ENCODE assay signal across 10 cellular contexts in the genomic region with DNA sequence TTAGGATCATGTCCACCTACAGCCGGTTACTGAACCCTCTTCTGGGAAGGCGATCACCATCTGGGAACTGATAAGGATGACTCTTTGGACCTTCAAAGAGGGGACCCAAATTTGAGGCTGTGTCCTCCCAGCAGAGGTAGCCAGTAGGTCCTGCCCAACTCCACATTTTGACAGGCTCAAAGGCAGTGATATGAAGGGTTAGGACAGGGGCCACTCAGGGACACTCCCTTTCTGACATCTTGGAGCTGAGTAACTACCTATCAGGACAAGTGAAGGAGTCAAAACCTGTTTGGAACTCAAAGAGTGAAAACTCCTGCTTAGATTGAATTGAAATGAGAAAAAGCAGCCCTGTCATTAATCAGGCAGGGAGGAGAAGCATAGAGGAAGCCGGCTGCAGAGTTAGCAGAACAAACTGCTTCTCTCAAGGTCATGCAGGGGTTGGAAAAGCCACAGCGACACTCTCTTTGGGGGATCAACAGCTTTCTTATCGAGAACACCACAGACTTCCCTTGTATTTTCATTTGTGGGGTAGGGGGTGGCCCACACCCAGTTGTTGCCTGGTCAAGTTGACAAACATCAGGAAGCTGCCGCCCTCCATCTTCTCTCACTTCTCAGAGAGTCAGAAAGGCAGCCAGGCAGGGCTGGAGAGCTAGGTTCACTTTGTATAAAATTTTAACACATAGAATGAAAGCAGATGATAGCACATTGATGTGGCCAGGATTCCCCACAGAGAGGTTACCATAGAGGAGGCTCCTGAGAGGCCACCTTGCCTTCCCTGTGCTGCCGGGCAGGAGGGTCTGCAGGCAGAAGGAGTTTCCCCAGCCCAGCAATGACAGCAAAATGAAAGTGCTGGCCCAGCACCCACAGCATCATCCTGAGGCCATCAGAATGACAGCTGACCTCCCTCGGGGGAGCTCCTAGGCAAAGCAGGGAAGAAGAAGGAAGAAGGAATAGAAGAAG. TPM values are rescaled to one million over a fixed set of nuclear protein-coding genes. Genes with fewer than 3 reads are reported as not detected.
DNase-seq lines count a peak whose midpoint lies in the region; ATAC-seq, FAIRE-seq and TF ChIP-seq lines count a peak whose summit lies in the region.
"Had no signal": no experiment of that assay in that cellular context is flagged by ENCODE, and none has a peak within 500 bp of the region (broad histone marks: within the 10 kb centered on the region; RNA-seq: fewer than 3 reads in every experiment).

No MANE protein-coding gene starts in this region.

- SMC1A ChIA-PET in GM12878 (lab: Charles Lee; ENCODE audit: uncharacterized antibody, unreplicated experiment): no interaction called here

- no peak for TF ChIP-seq POLR2A in GM12878 (IDR thresholded peaks at IDR 0.05; ENCODE audit: low read depth, low read length)

- H3K9me3 Mint-ChIP-seq in activated CD4-positive, alpha-beta T cell treated with anti-CD3 and anti-CD28 coated beads, Interleukin-2, amount 10 ng/mL, durations not matched to agents 24 days and 14 days: peaks cover 6% of the 10 kb centered on the region

- in situ Hi-C loops in GM12878 (cut with MboI): no loop called here
- in situ Hi-C loops in ACHN (cut with HindIII; ENCODE audit: low pct_ligation_motif_present, low pct_unique_long_range_greater_than_20kb, low sequenced_read_pairs): no loop called here

- no peak overlapping the region; the same call in none of the 2 replicates for H2AFZ ChIP-seq in GM12878 (ENCODE audit: control insufficient read depth, low read depth, low read length)

- FAIRE-seq in GM12878 (lab: Jason Lieb, UNC): peak; percentile 27
- FAIRE-seq: A549 had no signal

- no peaks in the 10 kb centered on the region for H3K27me3 Mint-ChIP-seq in activated CD4-positive, alpha-beta T cell treated with anti-CD3 and anti-CD28 coated beads, Interleukin-2, amount 10 ng/mL, durations not matched to agents 24 days and 14 days

- no TSS peak for BruUV-seq in GM12878 (replicated peaks; lab: Mats Ljungman, UMichigan)

- WGBS in GM12878 (ENCODE audit: insufficient coverage, insufficient replicate concordance, low lambda C conversion rate, missing lambda C conversion rate): 27% methylated on average over 8 of the region's 8 CpGs

- ATAC-seq in HG03342 (IDR thresholded peaks at IDR 0.05; ENCODE audit: unreplicated experiment): peak; percentile 29
- peak; percentile 36 for ATAC-seq in GM12878
- ATAC-seq: A549 had no signal

- no peaks in the 10 kb centered on the region for H3K9me3 ChIP-seq in GM12878 (replicated peaks; ENCODE audit: control insufficient read depth, insufficient read depth, low read length)
- H3K9me3 ChIP-seq: A549 had no signal

- peak overlapping the region; percentile 92 for H3K27ac Mint-ChIP-seq in activated CD4-positive, alpha-beta T cell treated with anti-CD3 and anti-CD28 coated beads, Interleukin-2, amount 10 ng/mL, durations not matched to agents 24 days and 14 days

- CTCF ChIA-PET in GM12878 (lab: Yijun Ruan, JAX): interaction anchor here (1.3 to 2.0 kb wide), 2 partner anchors 8 to 145 kb away, joined by 4 read pairs; no protein-coding TSS in a partner anchor

- no peaks in the 10 kb centered on the region for H3K79me2 ChIP-seq in GM12878 (ENCODE audit: control insufficient read depth, insufficient read depth, low read length)

- no peaks in the 10 kb centered on the region for H3K4me1 ChIP-seq in GM12878 (ENCODE audit: control insufficient read depth, insufficient read depth, low read length)

- no peak for TF ChIP-seq RAD21 in GM12878 (IDR thresholded peaks at IDR 0.05; ENCODE audit: insufficient read depth, low read depth, low read length)

- no peak for TF ChIP-seq CTCF in GM12878 (IDR thresholded peaks at IDR 0.05 in 2 of 3, conservative IDR thresholded peaks at IDR 0.05 in 1 of 3; ENCODE audit: control insufficient read depth in 2 of 3, extremely low read depth in 1 of 3, insufficient read depth in 1 of 3, low read depth in 3 of 3, low read length in 3 of 3)

- H4K20me1 ChIP-seq in GM12878 (ENCODE audit: control insufficient read depth, insufficient read depth): no peaks in the 10 kb centered on the region

- H3K9ac ChIP-seq in GM12878 (ENCODE audit: control insufficient read depth, insufficient read depth, low read length): no peak overlapping the region

- peak overlapping the region; percentile 79 for H3K4me3 Mint-ChIP-seq in activated CD4-positive, alpha-beta T cell treated with anti-CD3 and anti-CD28 coated beads, Interleukin-2, amount 10 ng/mL, durations not matched to agents 24 days and 14 days

- peak overlapping the region; percentile 12; the same call in 1 of the 2 replicates for H3K4me2 ChIP-seq in GM12878 (ENCODE audit: control insufficient read depth, insufficient read depth)
- H3K4me2 ChIP-seq: A549 had no signal

- intact Hi-C loops in activated CD4-positive, alpha-beta T cell treated with anti-CD3 and anti-CD28 coated beads, Interleukin-2, amount 10 ng/mL, durations not matched to agents 24 days and 14 days (cut with micrococcal nuclease): loop anchor here (5.0 kb wide), 3 partner anchors 114 to 234 kb away; a partner anchor contains a TSS
- intact Hi-C loops in GM12878 (cut with micrococcal nuclease; ENCODE audit: unreplicated experiment): no loop called here

- peak; percentile 84 for DNase-seq in activated CD4-positive, alpha-beta T cell treated with anti-CD3 and anti-CD28 coated beads, Interleukin-2, amount 10 ng/mL, durations not matched to agents 24 days and 14 days
- no peak for DNase-seq in activated CD4-positive, alpha-beta T cell treated with anti-CD3 and anti-CD28 coated beads, Interleukin-2, amount 50 U/mL, for 4 hours
- DNase-seq in GM12878 (ENCODE audit: low read depth, low spot score) (no peak), NCI-H1417 treated with DMSO at 0.1 percent for 48 hours (lab: John Stamatoyannopoulos, UW) (no peak), SW 1271 (lab: John Stamatoyannopoulos, UW) (no peak), ACHN (no peak)
- peak; percentile 13 to 19 for DNase-seq in stimulated activated CD8-positive, alpha-beta memory T cell treated with anti-CD3 and anti-CD28 coated beads, Interleukin-7, amount 100 ng/mL, for 4 hours (ENCODE audit: low read depth in 2 of 2)
- DNase-seq: NCI-H510A treated with DMSO at 0.1 percent for 48 hours had no signal

- H3K4me1 Mint-ChIP-seq in activated CD4-positive, alpha-beta T cell treated with anti-CD3 and anti-CD28 coated beads, Interleukin-2, amount 10 ng/mL, durations not matched to agents 24 days and 14 days: peaks cover 62% of the 10 kb centered on the region

- RAD21 ChIA-PET in GM12878 (lab: Charles Lee; ENCODE audit: unreplicated experiment): interaction anchor here (0.8 kb wide), 1 partner anchor 56 kb away, joined by 4 read pairs; no protein-coding TSS in a partner anchor

- no peak overlapping the region for H3K4me3 ChIP-seq in GM12878
- H3K4me3 ChIP-seq: A549 had no signal

- H3K27me3 ChIP-seq in GM12878 (replicated peaks in 1 of 2; ENCODE audit: control insufficient read depth in 2 of 2, insufficient read depth in 2 of 2, low read length in 1 of 2): no peaks in the 10 kb centered on the region

- H3K36me3 Mint-ChIP-seq in activated CD4-positive, alpha-beta T cell treated with anti-CD3 and anti-CD28 coated beads, Interleukin-2, amount 10 ng/mL, durations not matched to agents 24 days and 14 days (ENCODE audit: low read depth): peaks cover 25% of the 10 kb centered on the region

- H3K27ac ChIP-seq in GM12878 (ENCODE audit: control insufficient read depth, insufficient read depth): no peak overlapping the region
- H3K27ac ChIP-seq: A549 had no signal

- no peak for TF ChIP-seq EP300 in GM12878 (IDR thresholded peaks at IDR 0.05; ENCODE audit: borderline replicate concordance in 1 of 2, control insufficient read depth in 1 of 2, low read depth in 2 of 2, low read length in 2 of 2)

- POLR2A ChIA-PET in GM12878 (lab: Charles Lee): no interaction called here

- H3K36me3 ChIP-seq in GM12878 (ENCODE audit: control insufficient read depth in 2 of 2, insufficient read depth in 2 of 2, low read length in 1 of 2): no peaks in the 10 kb centered on the region

TF ChIP-seq in GM12878, 131 proteins besides CTCF, POLR2A, EP300 and RAD21:
- TF ChIP-seq IKZF1 (conservative IDR thresholded peaks at IDR 0.05) (no peak), EED (IDR thresholded peaks at IDR 0.05; ENCODE audit: low read depth) (0 out of 2 replicates have a peak, but pooled peaks have one; percentile 24)
TF ChIP-seq in GM12878: peak in this region for 1.

RNA-seq across cellular contexts. Expression of a gene that starts 47.6 kb away (rescaled TPM):
- 6.8 and 7.1 TPM in 2 replicates for total RNA-seq in activated CD4-positive, alpha-beta T cell treated with anti-CD3 and anti-CD28 coated beads, Interleukin-2, amount 10 ng/mL, durations not matched to agents 24 days and 14 days
- total RNA-seq in GM12878 (2013; cell fraction: nucleolus; rRNA removed): 26.9 and 32.8 TPM in 2 replicates
- 1.1 and 1.5 TPM in 2 replicates for total RNA-seq in GM12878 (2014; rRNA removed)
- 1.6 and 1.8 TPM in 2 replicates for total RNA-seq in GM12878 (2014; rRNA removed; fragmentation: Illumina TruSeq; extraction: Trizol)
- 1.6 and 2.3 TPM in 2 replicates for total RNA-seq in GM12878 (2021)
- polyA plus RNA-seq in GM12878 (2011; ENCODE audit: low read depth): 1.2 TPM
- polyA plus RNA-seq in GM12878 (2011; rRNA removed): 2.1 and 2.2 TPM in 2 replicates
- polyA plus RNA-seq in GM12878 (2011; cell fraction: cytosol; rRNA removed): 1.4 and 1.6 TPM in 2 replicates
- polyA plus RNA-seq in GM12878 (2011; cell fraction: nucleus; rRNA removed): 6.2 and 7.6 TPM in 2 replicates
- polyA plus RNA-seq in GM12878 (2012): 1.3 and 1.4 TPM in 2 replicates
- polyA plus RNA-seq in GM12878 (2014; fragmentation: Illumina TruSeq; extraction: Trizol): 1.0 and 1.4 TPM in 2 replicates
- under 1 TPM; 0.34 to 0.51 TPM for polyA plus RNA-seq in GM12878 (2014; fragmentation: Nextera tagmentation; extraction: Ambion mirVana)
- 1.2 and 1.3 TPM in 2 replicates for polyA plus RNA-seq in GM12878 (2014; rRNA removed)
- 1 to 10 TPM in 1 of 2 experiments, under 1 TPM in 1; 0.76 to 1.2 TPM for polyA plus RNA-seq in GM12878 (2016; fragmentation: Nextera tagmentation; extraction: Ambion mirVana)
- polyA minus RNA-seq in GM12878 (2011; rRNA and poly(A)+ RNA removed): 5.8 and 7.3 TPM in 2 replicates
- 0.21 and 3.3 TPM in 2 replicates for polyA minus RNA-seq in GM12878 (2011; cell fraction: cytosol; rRNA and poly(A)+ RNA removed)
- 8.2 and 8.3 TPM in 2 replicates for polyA minus RNA-seq in GM12878 (2011; cell fraction: nucleus; rRNA and poly(A)+ RNA removed)

Comparison
In these comparisons a context has a peak if more than half of its experiments do, and no peak if none do; other contexts are left out.
1. DNase-seq: peak in activated CD4-positive, alpha-beta T cell treated with anti-CD3 and anti-CD28 coated beads, Interleukin-2, amount 10 ng/mL, durations not matched to agents 24 days and 14 days (single experiment) and stimulated activated CD8-positive, alpha-beta memory T cell treated with anti-CD3 and anti-CD28 coated beads, Interleukin-7, amount 100 ng/mL, for 4 hours (2 of 2); none in activated CD4-positive, alpha-beta T cell treated with anti-CD3 and anti-CD28 coated beads, Interleukin-2, amount 50 U/mL, for 4 hours (0 of 2), GM12878 (single experiment), NCI-H1417 treated with DMSO at 0.1 percent for 48 hours (single experiment), SW 1271 (0 of 2) and ACHN (single experiment).